ENCODE assay signal across 12 cellular contexts in genomic region chr16:81866820-81867440, GRCh38.
A peak's percentile ranks its signal among the peaks of the same experiment; 100 is the strongest.
DNase-seq lines count a peak whose midpoint lies in the region; ATAC-seq, FAIRE-seq and TF ChIP-seq lines count a peak whose summit lies in the region.
"Had no signal": no experiment of that assay in that cellular context is flagged by ENCODE, and none has a peak within 500 bp of the region (broad histone marks: within the 10 kb centered on the region; RNA-seq: fewer than 3 reads in every experiment).

No MANE protein-coding gene starts in this region.

- intact Hi-C loops in K562 (cut with micrococcal nuclease): no loop called here
- intact Hi-C loops in spleen (cut with DNase I; ENCODE audit: low total_unique reads): loop anchor here (10.0 kb wide), 1 partner anchor 82 kb away; no protein-coding TSS in a partner anchor

- H3K9ac ChIP-seq in K562 (ENCODE audit: insufficient read depth in 1 of 2, low read depth in 2 of 2, low read length in 2 of 2): no peak overlapping the region

- no peak for FAIRE-seq in K562 (lab: Jason Lieb, UNC)

- in situ Hi-C loops in GM13976 (cut with MboI; ENCODE audit: low sequenced_read_pairs, unreplicated experiment): no loop called here
- in situ Hi-C loops in K562 (cut with MboI): no loop called here

- peaks cover 6 to 44% of the 10 kb centered on the region in 2 experiments; a peak in 3 of 5 replicates for H3K27me3 ChIP-seq in K562 (ENCODE audit: control insufficient read depth in 2 of 2, insufficient read depth in 2 of 2, low read length in 2 of 2)
- no peaks in the 10 kb centered on the region for H3K27me3 ChIP-seq in spleen (replicated peaks in 1 of 7)
- H3K27me3 ChIP-seq: SJCRH30 had no signal

- H3K4me1 ChIP-seq in K562 (replicated peaks in 1 of 2; ENCODE audit: control insufficient read depth in 2 of 2, insufficient read depth in 2 of 2, low read length in 2 of 2): no peaks in the 10 kb centered on the region
- peaks cover 20 to 75% (median 47%) of the 10 kb centered on the region in 6 donors for H3K4me1 ChIP-seq in spleen
- H3K4me1 ChIP-seq: SJCRH30 had no signal

- no peak for TF ChIP-seq EP300 in K562 (IDR thresholded peaks at IDR 0.05; ENCODE audit: low read length)

- BruUV-seq in K562 (replicated peaks; lab: Mats Ljungman, UMichigan): no TSS peak

- H3K4me2 ChIP-seq in K562 (ENCODE audit: insufficient read depth, low read length): no peak overlapping the region

- no peak for TF ChIP-seq RAD21 in K562 (CRISPR knock-in tag; conservative IDR thresholded peaks at IDR 0.05 in 1 of 2, IDR thresholded peaks at IDR 0.05 in 1 of 2)

- H3K4me3 ChIP-seq in K562: no peak overlapping the region
- H3K4me3 ChIP-seq in spleen: peak overlapping the region in 1 of 8 donors; percentile 47
- H3K4me3 ChIP-seq: SJCRH30 had no signal

- peak; percentile 58 for DNase-seq in GM13976 (ENCODE audit: low spot score)
- no peak for DNase-seq in K562 (ENCODE audit: extremely low read depth in 1 of 4, low spot score in 3 of 4)
- peak; percentile 54 for DNase-seq in left lobe of liver (ENCODE audit: low spot score)
- peak; percentile 92 for DNase-seq in spleen
- no peak for DNase-seq in HPDE6-E6E7 (ENCODE audit: extremely low spot score)
- DNase-seq in GF-D8 (lab: John Stamatoyannopoulos, UW): no peak
- no peak for DNase-seq in inferior parietal cortex (ENCODE audit: extremely low spot score)
- DNase-seq in HUDEP-2 (lab: John Stamatoyannopoulos, UW; ENCODE audit: unreplicated experiment in 76 of 76): no peak
- DNase-seq: activated CD4-positive, alpha-beta memory T cell treated with anti-CD3 and anti-CD28 coated beads, Interleukin-2, amount 10 ng/mL, durations not matched to agents 7 days and 5 days; NCI-H2029 treated with DMSO at 0.1 percent for 48 hours; SJCRH30; stimulated activated CD4-positive, alpha-beta T cell treated with anti-CD3 and anti-CD28 coated beads, Interleukin-2, amount 100 ng/mL, for 24 hours had no signal

- TF ChIP-seq CTCF in GM13976 (IDR thresholded peaks at IDR 0.05; ENCODE audit: borderline replicate concordance, control extremely low read depth, extremely low read depth, insufficient read depth, missing control alignments) (no peak), K562 (IDR thresholded peaks at IDR 0.05 in 2 of 3, conservative IDR thresholded peaks at IDR 0.05 in 1 of 3; ENCODE audit: insufficient read depth in 2 of 3, low read depth in 1 of 3, low read length in 3 of 3) (no peak), spleen (IDR thresholded peaks at IDR 0.05 in 8 of 11, conservative IDR thresholded peaks at IDR 0.05 in 3 of 11) (no peak)

- no peaks in the 10 kb centered on the region for H3K36me3 ChIP-seq in K562 (ENCODE audit: control insufficient read depth, insufficient read depth, low read length)
- peaks cover 0 to 63% (median 15%) of the 10 kb centered on the region in 6 donors for H3K36me3 ChIP-seq in spleen
- H3K36me3 ChIP-seq: SJCRH30 had no signal

- no peaks in the 10 kb centered on the region for H4K20me1 ChIP-seq in K562 (replicated peaks; ENCODE audit: control insufficient read depth, insufficient read depth, low read length)

- CTCF ChIA-PET in K562 (lab: Yijun Ruan, JAX; ENCODE audit: low intra/inter-chr PET ratio): no interaction called here

- no peaks in the 10 kb centered on the region for H3K9me1 ChIP-seq in K562 (ENCODE audit: control insufficient read depth, insufficient read depth, low read length)

- no peak overlapping the region for H2AFZ ChIP-seq in K562 (ENCODE audit: low read depth, low read length)

- H3K27ac ChIP-seq in K562 (ENCODE audit: extremely low read depth, low read depth, low read length) (no peak overlapping the region), spleen (peak overlapping the region in 7 of 8 donors; percentile 64 to 91 (median 81))
- H3K27ac ChIP-seq: SJCRH30 had no signal

- ATAC-seq in K562: peak; percentile 28; the same call in 2 of the 3 replicates
- peak; percentile 71 for ATAC-seq in left lobe of liver

- POLR2A ChIA-PET in K562 (lab: Yijun Ruan, JAX): interaction anchor here (0.7 to 1.7 kb wide), 3 partner anchors 11 to 376 kb away, joined by 3 to 12 read pairs (median 3); no protein-coding TSS in a partner anchor

- 8% methylated on average over 10 of the region's 10 CpGs for WGBS in K562 (ENCODE audit: insufficient coverage, low coverage, missing lambda C conversion rate)
- 25 to 64% (median 36%) methylated on average over 9 to 10 of the region's 10 CpGs for WGBS in spleen, 5 donors

- H3K9me3 ChIP-seq in K562 (replicated peaks; ENCODE audit: control insufficient read depth, insufficient read depth, low read depth, low read length): no peaks in the 10 kb centered on the region
- no peaks in the 10 kb centered on the region for H3K9me3 ChIP-seq in spleen
- H3K9me3 ChIP-seq: SJCRH30 had no signal

- no peak for TF ChIP-seq POLR2A in K562 (conservative IDR thresholded peaks at IDR 0.05)
- no peak for TF ChIP-seq POLR2A in spleen (IDR thresholded peaks at IDR 0.05)

- no peaks in the 10 kb centered on the region for H3K79me2 ChIP-seq in K562 (ENCODE audit: control insufficient read depth, insufficient read depth, low read length)

TF ChIP-seq in K562, 482 proteins besides CTCF, POLR2A, EP300 and RAD21:
- no peak for TF ChIP-seq MITF (IDR thresholded peaks at IDR 0.05)
- no peak for TF ChIP-seq ETV1 (tag; conservative IDR thresholded peaks at IDR 0.05; ENCODE audit: low read depth)
- TF ChIP-seq BMI1 (IDR thresholded peaks at IDR 0.05; ENCODE audit: low read length): no peak
- no peak for TF ChIP-seq BCOR (IDR thresholded peaks at IDR 0.05)
- no peak for TF ChIP-seq JUN (IDR thresholded peaks at IDR 0.05; ENCODE audit: borderline replicate concordance, low read depth, low read length)
- no peak for TF ChIP-seq JUN (CRISPR knock-in tag; IDR thresholded peaks at IDR 0.05; ENCODE audit: borderline replicate concordance)
- TF ChIP-seq PHF21A (IDR thresholded peaks at IDR 0.05; ENCODE audit: borderline replicate concordance, low read depth): no peak
- no peak for TF ChIP-seq ZSCAN29 (IDR thresholded peaks at IDR 0.05)
- TF ChIP-seq MTA3 (IDR thresholded peaks at IDR 0.05; ENCODE audit: borderline replicate concordance): no peak
- no peak for TF ChIP-seq ZMIZ1 (IDR thresholded peaks at IDR 0.05; ENCODE audit: low read depth in 2 of 2, low read length in 2 of 2)

Comparison
In these comparisons a context has a peak if more than half of its experiments do, and no peak if none do; other contexts are left out.
1. DNase-seq: peak in GM13976 (single experiment), left lobe of liver (single experiment) and spleen (single experiment); none in K562 (0 of 4), HPDE6-E6E7 (single experiment), GF-D8 (single experiment), inferior parietal cortex (single experiment) and HUDEP-2 (0 of 76).